30 cellular contexts compared by ENCODE assay signal in genomic region chr5:92822183-92822582, GRCh38.
"Had no signal": no experiment of that assay in that cellular context is flagged by ENCODE, and none has a peak within 500 bp of the region (broad histone marks: within the 10 kb centered on the region; RNA-seq: fewer than 3 reads in every experiment).

No MANE protein-coding gene starts in this region.

- H3K27ac Mint-ChIP-seq: activated CD4-positive, alpha-beta memory T cell treated with anti-CD3 and anti-CD28 coated beads for 36 hours; activated CD4-positive, alpha-beta T cell treated with anti-CD3 and anti-CD28 coated beads for 36 hours; activated naive CD4-positive, alpha-beta T cell treated with anti-CD3 and anti-CD28 coated beads for 36 hours; activated naive CD4-positive, alpha-beta T cell treated with anti-CD3 and anti-CD28 coated beads, Interleukin-2, amount 50 U/mL, for 72 hours; activated T-helper 1 cell treated with anti-CD3 and anti-CD28 coated beads, Interleukin-12 subunit alpha, Interleukin-12 subunit beta, Interleukin-2, Interleukin-4 antibody, amounts not matched to agents 30 ng/mL and 10 ng/mL and 1 ng/mL, durations not matched to agents 14 hours and 24 hours and 36 hours had no signal

- H3K27ac ChIP-seq: adrenal gland, body of pancreas, breast epithelium, SJCRH30, SK-N-MC had no signal

- H3K4me3 ChIP-seq: adrenal gland, body of pancreas, breast epithelium, SJCRH30, SK-N-MC had no signal

- H3K4me1 ChIP-seq: adrenal gland, body of pancreas, breast epithelium, SJCRH30 had no signal

- H3K27me3 Mint-ChIP-seq: activated CD4-positive, alpha-beta memory T cell treated with anti-CD3 and anti-CD28 coated beads for 36 hours; activated CD4-positive, alpha-beta T cell treated with anti-CD3 and anti-CD28 coated beads for 36 hours had no signal

- H3K9me3 ChIP-seq: adrenal gland, body of pancreas, breast epithelium, SJCRH30 had no signal

- ATAC-seq: activated CD4-positive, alpha-beta T cell treated with anti-CD3 and anti-CD28 coated beads for 36 hours; activated CD4-positive, CD25-positive, alpha-beta regulatory T cell treated with anti-CD3 and anti-CD28 coated beads, Interleukin-2, amount 50 U/mL, for 24 hours; activated naive CD4-positive, alpha-beta T cell treated with anti-CD3 and anti-CD28 coated beads, Interleukin-2, amount 50 U/mL, for 72 hours; activated T-cell treated with anti-CD3 and anti-CD28 coated beads, Interleukin-2, amount 50 U/mL, for 4 hours; body of pancreas had no signal

- H3K36me3 Mint-ChIP-seq: activated CD4-positive, alpha-beta memory T cell treated with anti-CD3 and anti-CD28 coated beads for 36 hours; activated naive CD4-positive, alpha-beta T cell treated with anti-CD3 and anti-CD28 coated beads, Interleukin-2, amount 50 U/mL, for 72 hours had no signal

- H3K36me3 ChIP-seq: adrenal gland, breast epithelium, SJCRH30 had no signal

- H3K4me1 Mint-ChIP-seq: activated CD4-positive, alpha-beta T cell treated with anti-CD3 and anti-CD28 coated beads for 36 hours had no signal

- H3K27me3 ChIP-seq: adrenal gland, body of pancreas, breast epithelium, SJCRH30 had no signal

- DNase-seq: activated CD4-positive, alpha-beta memory T cell treated with anti-CD3 and anti-CD28 coated beads for 36 hours; activated CD4-positive, alpha-beta T cell treated with anti-CD3 and anti-CD28 coated beads for 36 hours; activated CD4-positive, alpha-beta T cell treated with anti-CD3 and anti-CD28 coated beads, Interleukin-2, amount 50 U/mL, for 1 hour; activated CD8-positive, alpha-beta memory T cell treated with anti-CD3 and anti-CD28 coated beads, Interleukin-2, amount 50 U/mL, for 4 hours; activated gamma-delta T cell treated with Interleukin-2 at 50 U/mL for 16 hours; activated naive CD4-positive, alpha-beta T cell treated with anti-CD3 and anti-CD28 coated beads for 36 hours; activated T-cell treated with anti-CD3 and anti-CD28 coated beads for 4 hours; activated T-cell treated with anti-CD3 and anti-CD28 coated beads, Interleukin-2, amount 50 U/mL, for 4 hours; adrenal gland; body of pancreas; MM.1S; MV-4-11; NCI-H1092 treated with DMSO at 0.1 percent for 48 hours; NCI-H1417; NCI-H187 treated with DMSO at 0.1 percent for 48 hours; NCI-H2081; NCI-H2171 treated with DMSO at 0.1 percent for 48 hours; NCI-H2227 treated with DMSO at 0.1 percent for 48 hours; NCI-H446; NCI-H510A treated with DMSO at 0.1 percent for 48 hours; NCI-H526 treated with DMSO at 0.1 percent for 48 hours; NCI-H774; SHP77; SJCRH30; T1000 had no signal

- H3K4me3 Mint-ChIP-seq: activated CD4-positive, alpha-beta memory T cell treated with anti-CD3 and anti-CD28 coated beads for 36 hours; activated CD4-positive, alpha-beta T cell treated with anti-CD3 and anti-CD28 coated beads for 36 hours; activated naive CD4-positive, alpha-beta T cell treated with anti-CD3 and anti-CD28 coated beads for 36 hours; activated T-cell treated with anti-CD3 and anti-CD28 coated beads, Interleukin-2, amount 50 U/mL, for 4 hours; activated T-helper 1 cell treated with anti-CD3 and anti-CD28 coated beads, Interleukin-12 subunit alpha, Interleukin-12 subunit beta, Interleukin-2, Interleukin-4 antibody, amounts not matched to agents 30 ng/mL and 10 ng/mL and 1 ng/mL, durations not matched to agents 14 hours and 24 hours and 36 hours had no signal

- H3K9me3 Mint-ChIP-seq: activated CD4-positive, alpha-beta memory T cell treated with anti-CD3 and anti-CD28 coated beads for 36 hours; activated naive CD4-positive, alpha-beta T cell treated with anti-CD3 and anti-CD28 coated beads for 36 hours had no signal
